In genomic region chr6:31665501-31666336, GRCh38 we compare ENCODE assay signal across 8 cellular contexts. TPM values are rescaled to one million over a fixed set of nuclear protein-coding genes. Genes with fewer than 3 reads are reported as not detected.
DNase-seq lines count a peak whose midpoint lies in the region; ATAC-seq and TF ChIP-seq lines count a peak whose summit lies in the region.

Gene CSNK2B (plus strand): TSS chr6:31666080. CDS start chr6:31666832, 752 bp downstream.

- H3K4me3 ChIP-seq in BLaER1 (peak within 1 kb of the TSS; percentile 83), coronary artery (peak within 1 kb of the TSS; percentile 82)

- DNase-seq in NCI-H526 treated with DMSO at 0.1 percent for 48 hours (lab: John Stamatoyannopoulos, UW) = peak; percentile 96
- DNase-seq in activated CD4-positive, alpha-beta T cell treated with anti-CD3 and anti-CD28 coated beads, Interleukin-2, amount 10 ng/mL, durations not matched to agents 24 days and 14 days = peak; percentile 99
- DNase-seq in coronary artery (ENCODE audit: low spot score) = peak; percentile 100
- DNase-seq in left lobe of liver (ENCODE audit: low spot score) = peak; percentile 98
- peak; percentile 97 for DNase-seq in stimulated activated CD4-positive, alpha-beta T cell treated with anti-CD3 and anti-CD28 coated beads, Interleukin-2, amount 100 ng/mL, for 4 hours (ENCODE audit: low read depth)

- H3K4me2 ChIP-seq in BLaER1 = peak within 1 kb of the TSS; percentile 100

- ATAC-seq in GM19324 (IDR thresholded peaks at IDR 0.05; ENCODE audit: low FRiP score, unreplicated experiment) (peak; percentile 85), HG03469 (IDR thresholded peaks at IDR 0.05; ENCODE audit: unreplicated experiment) (peak; percentile 63), left lobe of liver (peak; percentile 90)

- H3K9ac ChIP-seq in BLaER1 = peak within 1 kb of the TSS; percentile 91

- H3K4me1 Mint-ChIP-seq in activated CD4-positive, alpha-beta T cell treated with anti-CD3 and anti-CD28 coated beads, Interleukin-2, amount 10 ng/mL, durations not matched to agents 24 days and 14 days = peaks cover 58% of the 10 kb centered on the region

- H4K20me1 ChIP-seq in BLaER1 = peaks cover 18% of the 10 kb centered on the region; the same call in 1 of the 2 replicates

- H3K36me3 ChIP-seq in BLaER1 = peaks cover 58% of the 10 kb centered on the region

- no peak for TF ChIP-seq CTCF in coronary artery (IDR thresholded peaks at IDR 0.05)

- peak within 1 kb of the TSS; percentile 96 for H3K4me3 Mint-ChIP-seq in activated CD4-positive, alpha-beta T cell treated with anti-CD3 and anti-CD28 coated beads, Interleukin-2, amount 10 ng/mL, durations not matched to agents 24 days and 14 days

- peaks cover 79% of the 10 kb centered on the region for H3K36me3 Mint-ChIP-seq in activated CD4-positive, alpha-beta T cell treated with anti-CD3 and anti-CD28 coated beads, Interleukin-2, amount 10 ng/mL, durations not matched to agents 24 days and 14 days (ENCODE audit: low read depth)

- no peaks in the 10 kb centered on the region for H3K9me3 ChIP-seq in BLaER1

- peak within 1 kb of the TSS; percentile 97 for H3K27ac ChIP-seq in BLaER1
- peak within 1 kb of the TSS; percentile 88 to 96 for H3K27ac ChIP-seq in coronary artery

- no peaks in the 10 kb centered on the region for H3K27me3 Mint-ChIP-seq in activated CD4-positive, alpha-beta T cell treated with anti-CD3 and anti-CD28 coated beads, Interleukin-2, amount 10 ng/mL, durations not matched to agents 24 days and 14 days

- peaks cover 49% of the 10 kb centered on the region for H3K4me1 ChIP-seq in BLaER1

- peak within 1 kb of the TSS; percentile 96 for H3K27ac Mint-ChIP-seq in activated CD4-positive, alpha-beta T cell treated with anti-CD3 and anti-CD28 coated beads, Interleukin-2, amount 10 ng/mL, durations not matched to agents 24 days and 14 days

- no peaks in the 10 kb centered on the region for H3K27me3 ChIP-seq in BLaER1

- intact Hi-C loops in activated CD4-positive, alpha-beta T cell treated with anti-CD3 and anti-CD28 coated beads, Interleukin-2, amount 10 ng/mL, durations not matched to agents 24 days and 14 days (cut with micrococcal nuclease) = loop anchor here (1.0 to 10.0 kb wide), 10 partner anchors 13 to 1189 kb away; partner anchors contain the start of genes ABHD16A, ATP6V1G2, BAG6 and CLIC1

- H3K9me3 Mint-ChIP-seq in activated CD4-positive, alpha-beta T cell treated with anti-CD3 and anti-CD28 coated beads, Interleukin-2, amount 10 ng/mL, durations not matched to agents 24 days and 14 days = no peaks in the 10 kb centered on the region

RNA-seq across cellular contexts. Expression of gene CSNK2B, which starts in this region (rescaled TPM):
- 288 and 302 TPM in 2 replicates for total RNA-seq in activated CD4-positive, alpha-beta T cell treated with anti-CD3 and anti-CD28 coated beads, Interleukin-2, amount 10 ng/mL, durations not matched to agents 24 days and 14 days
- 45.8 TPM for total RNA-seq in left lobe of liver

Comparison
In these comparisons a context has a peak if more than half of its experiments do, and no peak if none do; other contexts are left out.
1. Peak in every context shown above with its lines: DNase-seq, ATAC-seq, H3K4me3 ChIP-seq and H3K27ac ChIP-seq.